1 cellular context compared by ENCODE assay signal in genomic region chr10:111076191-111076681, GRCh38.
TF ChIP-seq lines count a peak whose summit lies in the region.

No MANE protein-coding gene starts in this region.

TF ChIP-seq in HEK293, 187 proteins besides CTCF, POLR2A, EP300 and RAD21 (continued from another document):
- TF ChIP-seq ZNF518A (tag by site-specific recombination; conservative IDR thresholded peaks at IDR 0.05; ENCODE audit: low read depth) (0 out of 2 replicates have a peak, but pooled peaks have one; percentile 11), ZNF214 (tag by site-specific recombination; IDR thresholded peaks at IDR 0.05; ENCODE audit: borderline replicate concordance) (no peak), ZNF324 (tag by site-specific recombination; IDR thresholded peaks at IDR 0.05) (no peak; the same call in 1 of the 2 replicates), ZNF114 (tag by site-specific recombination; IDR thresholded peaks at IDR 0.05) (no peak), ZBTB6 (tag by site-specific recombination; IDR thresholded peaks at IDR 0.05) (no peak), ZNF311 (tag by site-specific recombination; IDR thresholded peaks at IDR 0.05; ENCODE audit: borderline replicate concordance) (no peak), ZBTB10 (tag by site-specific recombination; IDR thresholded peaks at IDR 0.05) (peak; percentile 90), ZNF223 (tag by site-specific recombination; IDR thresholded peaks at IDR 0.05) (0 out of 2 replicates have a peak, but pooled peaks have one; percentile 21), GLIS1 (tag by site-specific recombination; IDR thresholded peaks at IDR 0.05) (no peak; the same call in 1 of the 2 replicates), ZBTB49 (tag by site-specific recombination; IDR thresholded peaks at IDR 0.05; ENCODE audit: low read depth) (no peak), ZNF239 (tag by site-specific recombination; IDR thresholded peaks at IDR 0.05) (no peak), AEBP2 (tag by site-specific recombination; IDR thresholded peaks at IDR 0.05; ENCODE audit: borderline replicate concordance) (no peak), ZNF830 (tag by site-specific recombination; IDR thresholded peaks at IDR 0.05; ENCODE audit: low read depth) (no peak), ZFP37 (tag by site-specific recombination; IDR thresholded peaks at IDR 0.05) (peak; percentile 44; the same call in 1 of the 2 replicates), ZSCAN18 (tag by site-specific recombination; IDR thresholded peaks at IDR 0.05) (no peak), ZNF248 (tag by site-specific recombination; IDR thresholded peaks at IDR 0.05) (no peak), KLF7 (tag by site-specific recombination; IDR thresholded peaks at IDR 0.05; ENCODE audit: borderline replicate concordance) (no peak), KLF16 (tag by site-specific recombination; IDR thresholded peaks at IDR 0.05) (peak; percentile 64; the same call in 1 of the 2 replicates), ZNF560 (tag by site-specific recombination; IDR thresholded peaks at IDR 0.05; ENCODE audit: borderline replicate concordance) (no peak)
